In genomic region chr14:96781371-96781770, GRCh38 we compare ENCODE assay signal across 8 cellular contexts.
"Had no signal": no experiment of that assay in that cellular context is flagged by ENCODE, and none has a peak within 500 bp of the region (broad histone marks: within the 10 kb centered on the region; RNA-seq: fewer than 3 reads in every experiment).

No MANE protein-coding gene starts in this region.

- H3K9me3 Mint-ChIP-seq: IgD-negative memory B cell had no signal

- H3K4me3 Mint-ChIP-seq: IgD-negative memory B cell had no signal

- H3K27ac Mint-ChIP-seq: IgD-negative memory B cell had no signal

- H3K27me3 Mint-ChIP-seq: IgD-negative memory B cell had no signal

- H3K4me2 ChIP-seq: KMS-11 had no signal

- H3K4me1 Mint-ChIP-seq: IgD-negative memory B cell had no signal

- H3K27ac ChIP-seq: HL-60, KMS-11 had no signal

- H3K4me3 ChIP-seq: K562 had no signal

- ATAC-seq: HepG2, K562 had no signal

- DNase-seq: IMR-90, KBM-7, KG1 had no signal
